8 cellular contexts compared by ENCODE assay signal in the genomic region with DNA sequence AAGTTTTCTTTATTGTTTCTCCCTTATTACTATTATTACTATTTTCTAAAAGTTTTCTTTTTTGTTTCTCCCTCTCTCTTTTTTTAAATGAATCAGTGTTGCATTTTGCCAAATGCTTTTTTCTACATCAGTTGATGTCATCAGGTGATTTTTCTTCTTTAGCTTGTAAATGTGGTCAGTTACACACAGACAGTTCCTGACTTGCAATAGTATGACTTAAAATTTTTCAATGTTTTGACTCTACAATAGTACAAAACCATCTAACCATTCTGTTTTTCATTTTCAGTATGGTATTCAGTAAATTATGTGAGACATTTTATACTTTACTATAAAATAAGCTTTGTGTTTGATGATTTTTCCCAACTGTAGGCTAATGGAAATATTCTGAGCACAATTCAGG.
"Had no signal": no experiment of that assay in that cellular context is flagged by ENCODE, and none has a peak within 500 bp of the region (broad histone marks: within the 10 kb centered on the region; RNA-seq: fewer than 3 reads in every experiment).

No MANE protein-coding gene starts in this region.

- DNase-seq: GDM1, GF-D8 had no signal

- ATAC-seq: GM12878 had no signal

- FAIRE-seq: G401.6, GM12878, GM12891, GM12892, GM18507, GM19239 had no signal
